ENCODE assay signal across 1 cellular context in genomic region chr1:15352122-15352957, GRCh38.
A peak's percentile ranks its signal among the peaks of the same experiment; 100 is the strongest.
TF ChIP-seq lines count a peak whose summit lies in the region.

No MANE protein-coding gene starts in this region.

TF ChIP-seq in K562, 482 proteins besides CTCF, POLR2A, EP300 and RAD21 (continued from another document and continues in another):
- TF ChIP-seq TFE3 (CRISPR knock-in tag; IDR thresholded peaks at IDR 0.05) (peak; percentile 68), RB1 (IDR thresholded peaks at IDR 0.05; ENCODE audit: low read depth) (no peak), PKNOX1 (IDR thresholded peaks at IDR 0.05) (0 out of 2 replicates have a peak, but pooled peaks have one; percentile 13), ZNF644 (tag; IDR thresholded peaks at IDR 0.05; ENCODE audit: low read depth) (no peak), C11orf30 (IDR thresholded peaks at IDR 0.05; ENCODE audit: low read depth) (peak; percentile 61), XRCC4 (IDR thresholded peaks at IDR 0.05; ENCODE audit: extremely low read depth, insufficient read depth, insufficient read length) (no peak), TEAD2 (tag; IDR thresholded peaks at IDR 0.05) (no peak), FOXK2 (conservative IDR thresholded peaks at IDR 0.05 in 1 of 2, IDR thresholded peaks at IDR 0.05 in 1 of 2; ENCODE audit: low read depth in 2 of 2) (peak in 1 of 2 experiments; percentile 46; a peak in 1 of 4 replicates), TAF7 (tag; IDR thresholded peaks at IDR 0.05) (no peak), EHMT2 (IDR thresholded peaks at IDR 0.05) (peak; percentile 77), POLR3G (IDR thresholded peaks at IDR 0.05; ENCODE audit: extremely low read depth, insufficient read length, insufficient replicate concordance) (no peak), SMARCA4 (IDR thresholded peaks at IDR 0.05) (peak; percentile 62; the same call in 1 of the 2 replicates), MYC (IDR thresholded peaks at IDR 0.05; ENCODE audit: low read depth, low read length) (peak; percentile 23; the same call in 1 of the 2 replicates), MYC (CRISPR knock-in tag; IDR thresholded peaks at IDR 0.05; ENCODE audit: borderline replicate concordance, low read depth) (no peak), MED1 (CRISPR knock-in tag; IDR thresholded peaks at IDR 0.05; ENCODE audit: borderline replicate concordance) (no peak), MEF2A (IDR thresholded peaks at IDR 0.05; ENCODE audit: control insufficient read depth, low read depth, low read length) (no peak), DMBX1 (CRISPR knock-in tag; IDR thresholded peaks at IDR 0.05; ENCODE audit: borderline replicate concordance) (0 out of 2 replicates have a peak, but pooled peaks have one; percentile 16), RAD51 (IDR thresholded peaks at IDR 0.05; ENCODE audit: borderline replicate concordance, low read depth) (peak; percentile 82), E4F1 (CRISPR knock-in tag; IDR thresholded peaks at IDR 0.05; ENCODE audit: borderline replicate concordance) (no peak)
- TF ChIP-seq, protein P1, sequence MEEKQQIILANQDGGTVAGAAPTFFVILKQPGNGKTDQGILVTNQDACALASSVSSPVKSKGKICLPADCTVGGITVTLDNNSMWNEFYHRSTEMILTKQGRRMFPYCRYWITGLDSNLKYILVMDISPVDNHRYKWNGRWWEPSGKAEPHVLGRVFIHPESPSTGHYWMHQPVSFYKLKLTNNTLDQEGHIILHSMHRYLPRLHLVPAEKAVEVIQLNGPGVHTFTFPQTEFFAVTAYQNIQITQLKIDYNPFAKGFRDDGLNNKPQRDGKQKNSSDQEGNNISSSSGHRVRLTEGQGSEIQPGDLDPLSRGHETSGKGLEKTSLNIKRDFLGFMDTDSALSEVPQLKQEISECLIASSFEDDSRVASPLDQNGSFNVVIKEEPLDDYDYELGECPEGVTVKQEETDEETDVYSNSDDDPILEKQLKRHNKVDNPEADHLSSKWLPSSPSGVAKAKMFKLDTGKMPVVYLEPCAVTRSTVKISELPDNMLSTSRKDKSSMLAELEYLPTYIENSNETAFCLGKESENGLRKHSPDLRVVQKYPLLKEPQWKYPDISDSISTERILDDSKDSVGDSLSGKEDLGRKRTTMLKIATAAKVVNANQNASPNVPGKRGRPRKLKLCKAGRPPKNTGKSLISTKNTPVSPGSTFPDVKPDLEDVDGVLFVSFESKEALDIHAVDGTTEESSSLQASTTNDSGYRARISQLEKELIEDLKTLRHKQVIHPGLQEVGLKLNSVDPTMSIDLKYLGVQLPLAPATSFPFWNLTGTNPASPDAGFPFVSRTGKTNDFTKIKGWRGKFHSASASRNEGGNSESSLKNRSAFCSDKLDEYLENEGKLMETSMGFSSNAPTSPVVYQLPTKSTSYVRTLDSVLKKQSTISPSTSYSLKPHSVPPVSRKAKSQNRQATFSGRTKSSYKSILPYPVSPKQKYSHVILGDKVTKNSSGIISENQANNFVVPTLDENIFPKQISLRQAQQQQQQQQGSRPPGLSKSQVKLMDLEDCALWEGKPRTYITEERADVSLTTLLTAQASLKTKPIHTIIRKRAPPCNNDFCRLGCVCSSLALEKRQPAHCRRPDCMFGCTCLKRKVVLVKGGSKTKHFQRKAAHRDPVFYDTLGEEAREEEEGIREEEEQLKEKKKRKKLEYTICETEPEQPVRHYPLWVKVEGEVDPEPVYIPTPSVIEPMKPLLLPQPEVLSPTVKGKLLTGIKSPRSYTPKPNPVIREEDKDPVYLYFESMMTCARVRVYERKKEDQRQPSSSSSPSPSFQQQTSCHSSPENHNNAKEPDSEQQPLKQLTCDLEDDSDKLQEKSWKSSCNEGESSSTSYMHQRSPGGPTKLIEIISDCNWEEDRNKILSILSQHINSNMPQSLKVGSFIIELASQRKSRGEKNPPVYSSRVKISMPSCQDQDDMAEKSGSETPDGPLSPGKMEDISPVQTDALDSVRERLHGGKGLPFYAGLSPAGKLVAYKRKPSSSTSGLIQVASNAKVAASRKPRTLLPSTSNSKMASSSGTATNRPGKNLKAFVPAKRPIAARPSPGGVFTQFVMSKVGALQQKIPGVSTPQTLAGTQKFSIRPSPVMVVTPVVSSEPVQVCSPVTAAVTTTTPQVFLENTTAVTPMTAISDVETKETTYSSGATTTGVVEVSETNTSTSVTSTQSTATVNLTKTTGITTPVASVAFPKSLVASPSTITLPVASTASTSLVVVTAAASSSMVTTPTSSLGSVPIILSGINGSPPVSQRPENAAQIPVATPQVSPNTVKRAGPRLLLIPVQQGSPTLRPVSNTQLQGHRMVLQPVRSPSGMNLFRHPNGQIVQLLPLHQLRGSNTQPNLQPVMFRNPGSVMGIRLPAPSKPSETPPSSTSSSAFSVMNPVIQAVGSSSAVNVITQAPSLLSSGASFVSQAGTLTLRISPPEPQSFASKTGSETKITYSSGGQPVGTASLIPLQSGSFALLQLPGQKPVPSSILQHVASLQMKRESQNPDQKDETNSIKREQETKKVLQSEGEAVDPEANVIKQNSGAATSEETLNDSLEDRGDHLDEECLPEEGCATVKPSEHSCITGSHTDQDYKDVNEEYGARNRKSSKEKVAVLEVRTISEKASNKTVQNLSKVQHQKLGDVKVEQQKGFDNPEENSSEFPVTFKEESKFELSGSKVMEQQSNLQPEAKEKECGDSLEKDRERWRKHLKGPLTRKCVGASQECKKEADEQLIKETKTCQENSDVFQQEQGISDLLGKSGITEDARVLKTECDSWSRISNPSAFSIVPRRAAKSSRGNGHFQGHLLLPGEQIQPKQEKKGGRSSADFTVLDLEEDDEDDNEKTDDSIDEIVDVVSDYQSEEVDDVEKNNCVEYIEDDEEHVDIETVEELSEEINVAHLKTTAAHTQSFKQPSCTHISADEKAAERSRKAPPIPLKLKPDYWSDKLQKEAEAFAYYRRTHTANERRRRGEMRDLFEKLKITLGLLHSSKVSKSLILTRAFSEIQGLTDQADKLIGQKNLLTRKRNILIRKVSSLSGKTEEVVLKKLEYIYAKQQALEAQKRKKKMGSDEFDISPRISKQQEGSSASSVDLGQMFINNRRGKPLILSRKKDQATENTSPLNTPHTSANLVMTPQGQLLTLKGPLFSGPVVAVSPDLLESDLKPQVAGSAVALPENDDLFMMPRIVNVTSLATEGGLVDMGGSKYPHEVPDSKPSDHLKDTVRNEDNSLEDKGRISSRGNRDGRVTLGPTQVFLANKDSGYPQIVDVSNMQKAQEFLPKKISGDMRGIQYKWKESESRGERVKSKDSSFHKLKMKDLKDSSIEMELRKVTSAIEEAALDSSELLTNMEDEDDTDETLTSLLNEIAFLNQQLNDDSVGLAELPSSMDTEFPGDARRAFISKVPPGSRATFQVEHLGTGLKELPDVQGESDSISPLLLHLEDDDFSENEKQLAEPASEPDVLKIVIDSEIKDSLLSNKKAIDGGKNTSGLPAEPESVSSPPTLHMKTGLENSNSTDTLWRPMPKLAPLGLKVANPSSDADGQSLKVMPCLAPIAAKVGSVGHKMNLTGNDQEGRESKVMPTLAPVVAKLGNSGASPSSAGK (IDR thresholded peaks at IDR 0.05), result peak; percentile 79
- TF ChIP-seq, protein P2, sequence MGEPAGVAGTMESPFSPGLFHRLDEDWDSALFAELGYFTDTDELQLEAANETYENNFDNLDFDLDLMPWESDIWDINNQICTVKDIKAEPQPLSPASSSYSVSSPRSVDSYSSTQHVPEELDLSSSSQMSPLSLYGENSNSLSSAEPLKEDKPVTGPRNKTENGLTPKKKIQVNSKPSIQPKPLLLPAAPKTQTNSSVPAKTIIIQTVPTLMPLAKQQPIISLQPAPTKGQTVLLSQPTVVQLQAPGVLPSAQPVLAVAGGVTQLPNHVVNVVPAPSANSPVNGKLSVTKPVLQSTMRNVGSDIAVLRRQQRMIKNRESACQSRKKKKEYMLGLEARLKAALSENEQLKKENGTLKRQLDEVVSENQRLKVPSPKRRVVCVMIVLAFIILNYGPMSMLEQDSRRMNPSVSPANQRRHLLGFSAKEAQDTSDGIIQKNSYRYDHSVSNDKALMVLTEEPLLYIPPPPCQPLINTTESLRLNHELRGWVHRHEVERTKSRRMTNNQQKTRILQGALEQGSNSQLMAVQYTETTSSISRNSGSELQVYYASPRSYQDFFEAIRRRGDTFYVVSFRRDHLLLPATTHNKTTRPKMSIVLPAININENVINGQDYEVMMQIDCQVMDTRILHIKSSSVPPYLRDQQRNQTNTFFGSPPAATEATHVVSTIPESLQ (CRISPR knock-in tag; IDR thresholded peaks at IDR 0.05), result no peak
